1 cellular context compared by ENCODE assay signal in the genomic region with DNA sequence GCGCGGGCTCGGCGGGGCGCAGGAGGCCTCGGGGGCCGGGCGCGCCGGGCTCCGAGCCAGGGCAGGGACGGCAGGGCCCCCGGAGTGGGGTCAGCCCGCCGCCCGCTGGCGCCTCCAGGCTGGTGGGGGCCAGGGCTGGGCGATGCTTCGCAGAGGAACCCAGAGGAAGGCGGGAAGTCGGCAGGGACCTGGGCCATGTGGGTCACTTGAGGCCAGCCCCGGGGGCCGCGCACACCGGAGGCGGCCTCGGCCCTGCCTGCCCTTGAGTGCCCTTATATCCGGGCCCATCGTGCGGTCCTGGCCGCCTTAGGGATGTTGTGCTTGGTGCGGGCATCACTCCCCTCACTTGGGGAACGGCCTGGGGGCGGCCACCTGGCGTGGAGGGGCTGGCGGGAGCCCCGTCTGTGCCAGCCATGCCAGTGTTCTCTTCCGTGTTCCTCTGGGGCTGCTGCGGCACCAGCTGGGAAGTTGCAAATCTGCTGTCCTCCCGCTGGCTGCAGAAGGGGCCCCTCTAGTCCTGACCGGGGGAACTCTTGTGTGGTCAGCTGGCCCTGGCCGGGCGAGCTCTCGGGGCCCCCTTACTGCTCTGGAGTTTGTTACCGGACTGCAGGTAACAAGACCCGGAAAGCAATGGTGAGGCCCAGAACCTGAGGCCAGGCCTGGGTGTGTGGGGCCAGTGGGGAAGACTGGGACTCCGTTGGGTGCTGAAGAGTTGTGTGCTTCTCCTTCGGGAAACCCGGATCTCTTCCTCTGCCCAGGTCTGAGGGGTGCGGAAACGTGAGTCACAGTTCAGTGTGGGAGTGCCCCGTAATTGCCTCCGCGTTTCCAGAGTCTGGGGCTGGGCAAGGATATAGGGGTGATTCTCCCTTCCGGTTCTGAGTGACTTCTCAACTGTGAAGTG.
A peak's percentile ranks its signal among the peaks of the same experiment; 100 is the strongest.
TF ChIP-seq lines count a peak whose summit lies in the region.

No MANE protein-coding gene starts in this region.

TF ChIP-seq in K562, 482 proteins besides CTCF, POLR2A, EP300 and RAD21 (continued from another document and continues in another):
- TF ChIP-seq ARID3B (CRISPR knock-in tag; IDR thresholded peaks at IDR 0.05; ENCODE audit: borderline replicate concordance) (no peak), JUN (IDR thresholded peaks at IDR 0.05; ENCODE audit: borderline replicate concordance, low read depth, low read length) (peak; percentile 34; the same call in 1 of the 2 replicates), JUN (CRISPR knock-in tag; IDR thresholded peaks at IDR 0.05; ENCODE audit: borderline replicate concordance) (no peak), ZNF717 (CRISPR knock-in tag; IDR thresholded peaks at IDR 0.05) (no peak), ILF3 (IDR thresholded peaks at IDR 0.05; ENCODE audit: borderline replicate concordance) (no peak), NFE2 (IDR thresholded peaks at IDR 0.05; ENCODE audit: low read depth) (no peak), CBX1 (IDR thresholded peaks at IDR 0.05; ENCODE audit: low read depth) (no peak), HINFP (tag; conservative IDR thresholded peaks at IDR 0.05; ENCODE audit: low read depth) (no peak), LCOR (CRISPR knock-in tag; IDR thresholded peaks at IDR 0.05) (0 out of 2 replicates have a peak, but pooled peaks have one; percentile 41), RBM15 (IDR thresholded peaks at IDR 0.05; ENCODE audit: insufficient read depth, low read length) (no peak), FOXK1 (CRISPR knock-in tag; IDR thresholded peaks at IDR 0.05; ENCODE audit: borderline replicate concordance) (no peak), CSDE1 (IDR thresholded peaks at IDR 0.05) (no peak), ELF1 (tag; IDR thresholded peaks at IDR 0.05) (no peak; the same call in 1 of the 2 replicates), EHMT2 (IDR thresholded peaks at IDR 0.05) (no peak), RCOR1 (IDR thresholded peaks at IDR 0.05; ENCODE audit: borderline replicate concordance in 1 of 2, low read depth in 2 of 2, low read length in 2 of 2) (no peak), PHTF2 (CRISPR knock-in tag; IDR thresholded peaks at IDR 0.05) (no peak), STAT5A (IDR thresholded peaks at IDR 0.05; ENCODE audit: borderline replicate concordance, low read length) (no peak), PPARD (CRISPR knock-in tag; IDR thresholded peaks at IDR 0.05) (no peak), ZNF311 (CRISPR knock-in tag; IDR thresholded peaks at IDR 0.05) (no peak), HSF4 (CRISPR knock-in tag; IDR thresholded peaks at IDR 0.05; ENCODE audit: borderline replicate concordance) (no peak), ELF4 (CRISPR knock-in tag; IDR thresholded peaks at IDR 0.05) (no peak), CEBPB (tag; IDR thresholded peaks at IDR 0.05) (no peak), ZBTB26 (CRISPR knock-in tag; IDR thresholded peaks at IDR 0.05) (no peak), TCFL5 (CRISPR knock-in tag; conservative IDR thresholded peaks at IDR 0.05) (no peak), USF1 (CRISPR knock-in tag; IDR thresholded peaks at IDR 0.05) (no peak), MEF2D (tag; conservative IDR thresholded peaks at IDR 0.05; ENCODE audit: low read depth) (no peak), SMC3 (conservative IDR thresholded peaks at IDR 0.05; ENCODE audit: insufficient read depth, low read depth, low read length) (no peak), SMARCC2 (IDR thresholded peaks at IDR 0.05; ENCODE audit: low read depth) (no peak), CREB1 (IDR thresholded peaks at IDR 0.05) (no peak), CREB1 (CRISPR knock-in tag; IDR thresholded peaks at IDR 0.05) (0 out of 2 replicates have a peak, but pooled peaks have one; percentile 30), TARDBP (IDR thresholded peaks at IDR 0.05) (no peak)
- TF ChIP-seq, protein P1, sequence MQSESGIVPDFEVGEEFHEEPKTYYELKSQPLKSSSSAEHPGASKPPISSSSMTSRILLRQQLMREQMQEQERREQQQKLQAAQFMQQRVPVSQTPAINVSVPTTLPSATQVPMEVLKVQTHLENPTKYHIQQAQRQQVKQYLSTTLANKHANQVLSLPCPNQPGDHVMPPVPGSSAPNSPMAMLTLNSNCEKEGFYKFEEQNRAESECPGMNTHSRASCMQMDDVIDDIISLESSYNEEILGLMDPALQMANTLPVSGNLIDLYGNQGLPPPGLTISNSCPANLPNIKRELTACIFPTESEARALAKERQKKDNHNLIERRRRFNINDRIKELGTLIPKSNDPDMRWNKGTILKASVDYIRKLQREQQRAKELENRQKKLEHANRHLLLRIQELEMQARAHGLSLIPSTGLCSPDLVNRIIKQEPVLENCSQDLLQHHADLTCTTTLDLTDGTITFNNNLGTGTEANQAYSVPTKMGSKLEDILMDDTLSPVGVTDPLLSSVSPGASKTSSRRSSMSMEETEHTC (IDR thresholded peaks at IDR 0.05): no peak
- TF ChIP-seq, protein P2, sequence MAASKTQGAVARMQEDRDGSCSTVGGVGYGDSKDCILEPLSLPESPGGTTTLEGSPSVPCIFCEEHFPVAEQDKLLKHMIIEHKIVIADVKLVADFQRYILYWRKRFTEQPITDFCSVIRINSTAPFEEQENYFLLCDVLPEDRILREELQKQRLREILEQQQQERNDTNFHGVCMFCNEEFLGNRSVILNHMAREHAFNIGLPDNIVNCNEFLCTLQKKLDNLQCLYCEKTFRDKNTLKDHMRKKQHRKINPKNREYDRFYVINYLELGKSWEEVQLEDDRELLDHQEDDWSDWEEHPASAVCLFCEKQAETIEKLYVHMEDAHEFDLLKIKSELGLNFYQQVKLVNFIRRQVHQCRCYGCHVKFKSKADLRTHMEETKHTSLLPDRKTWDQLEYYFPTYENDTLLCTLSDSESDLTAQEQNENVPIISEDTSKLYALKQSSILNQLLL (CRISPR knock-in tag; IDR thresholded peaks at IDR 0.05; ENCODE audit: borderline replicate concordance): no peak
- TF ChIP-seq, protein P3, sequence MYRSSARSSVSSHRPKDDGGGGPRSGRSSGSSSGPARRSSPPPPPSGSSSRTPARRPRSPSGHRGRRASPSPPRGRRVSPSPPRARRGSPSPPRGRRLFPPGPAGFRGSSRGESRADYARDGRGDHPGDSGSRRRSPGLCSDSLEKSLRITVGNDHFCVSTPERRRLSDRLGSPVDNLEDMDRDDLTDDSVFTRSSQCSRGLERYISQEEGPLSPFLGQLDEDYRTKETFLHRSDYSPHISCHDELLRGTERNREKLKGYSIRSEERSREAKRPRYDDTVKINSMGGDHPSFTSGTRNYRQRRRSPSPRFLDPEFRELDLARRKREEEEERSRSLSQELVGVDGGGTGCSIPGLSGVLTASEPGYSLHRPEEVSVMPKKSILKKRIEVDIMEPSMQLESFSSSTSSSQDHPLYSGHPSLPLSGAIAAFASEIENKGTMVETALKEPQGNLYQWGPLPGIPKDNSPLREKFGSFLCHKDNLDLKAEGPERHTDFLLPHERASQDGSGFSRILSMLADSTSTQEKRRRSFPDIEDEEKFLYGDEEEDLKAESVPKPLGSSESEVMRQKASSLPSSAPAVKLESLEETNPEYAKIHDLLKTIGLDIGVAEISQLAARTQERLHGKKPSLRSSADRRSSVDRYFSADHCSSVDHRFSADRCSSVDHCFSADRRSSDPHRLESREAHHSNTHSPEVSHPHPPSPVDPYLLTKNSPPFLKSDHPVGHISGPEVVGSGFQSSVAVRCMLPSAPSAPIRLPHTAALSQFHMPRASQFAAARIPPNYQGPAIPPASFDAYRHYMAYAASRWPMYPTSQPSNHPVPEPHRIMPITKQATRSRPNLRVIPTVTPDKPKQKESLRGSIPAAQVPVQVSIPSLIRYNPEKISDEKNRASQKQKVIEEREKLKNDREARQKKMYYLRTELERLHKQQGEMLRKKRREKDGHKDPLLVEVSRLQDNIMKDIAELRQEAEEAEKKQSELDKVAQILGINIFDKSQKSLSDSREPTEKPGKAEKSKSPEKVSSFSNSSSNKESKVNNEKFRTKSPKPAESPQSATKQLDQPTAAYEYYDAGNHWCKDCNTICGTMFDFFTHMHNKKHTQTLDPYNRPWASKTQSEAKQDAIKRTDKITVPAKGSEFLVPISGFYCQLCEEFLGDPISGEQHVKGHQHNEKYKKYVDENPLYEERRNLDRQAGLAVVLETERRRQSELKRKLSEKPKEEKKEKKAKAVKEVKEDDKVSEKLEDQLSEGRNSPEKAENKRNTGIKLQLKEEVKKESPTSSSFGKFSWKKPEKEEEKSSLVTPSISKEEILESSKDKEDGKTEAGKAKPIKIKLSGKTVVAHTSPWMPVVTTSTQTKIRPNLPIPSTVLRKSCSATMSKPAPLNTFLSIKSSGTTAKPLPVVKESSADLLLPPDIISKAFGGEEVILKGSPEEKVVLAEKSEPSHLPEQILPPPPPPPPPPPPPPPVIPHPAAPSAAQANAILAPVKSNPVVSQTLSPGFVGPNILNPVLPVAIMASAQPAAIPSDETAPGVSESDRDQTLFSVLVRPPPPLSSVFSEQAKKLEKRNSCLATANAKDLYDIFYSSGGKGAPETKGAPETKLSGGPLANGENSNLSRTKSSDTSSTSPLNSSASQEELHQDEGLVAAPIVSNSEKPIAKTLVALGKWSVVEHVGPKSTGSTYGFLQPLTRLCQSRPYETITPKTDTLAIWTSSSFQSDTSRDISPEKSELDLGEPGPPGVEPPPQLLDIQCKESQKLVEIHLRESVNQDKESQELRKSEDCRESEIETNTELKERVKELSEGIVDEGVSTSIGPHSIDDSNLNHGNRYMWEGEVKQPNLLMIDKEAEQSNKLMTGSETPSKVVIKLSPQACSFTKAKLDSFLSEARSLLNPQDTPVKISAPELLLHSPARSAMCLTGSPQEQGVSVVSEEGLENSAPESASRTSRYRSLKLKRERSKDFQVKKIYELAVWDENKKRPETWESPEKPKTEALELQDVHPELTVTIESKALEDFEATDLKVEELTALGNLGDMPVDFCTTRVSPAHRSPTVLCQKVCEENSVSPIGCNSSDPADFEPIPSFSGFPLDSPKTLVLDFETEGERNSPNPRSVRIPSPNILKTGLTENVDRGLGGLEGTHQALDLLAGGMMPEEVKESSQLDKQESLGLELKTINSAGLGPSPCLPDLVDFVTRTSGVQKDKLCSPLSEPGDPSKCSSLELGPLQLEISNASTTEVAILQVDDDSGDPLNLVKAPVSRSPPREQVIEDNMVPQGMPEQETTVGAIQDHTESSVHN (IDR thresholded peaks at IDR 0.05; ENCODE audit: borderline replicate concordance in 1 of 2, low read depth in 1 of 2): no peak
- TF ChIP-seq, protein P4, sequence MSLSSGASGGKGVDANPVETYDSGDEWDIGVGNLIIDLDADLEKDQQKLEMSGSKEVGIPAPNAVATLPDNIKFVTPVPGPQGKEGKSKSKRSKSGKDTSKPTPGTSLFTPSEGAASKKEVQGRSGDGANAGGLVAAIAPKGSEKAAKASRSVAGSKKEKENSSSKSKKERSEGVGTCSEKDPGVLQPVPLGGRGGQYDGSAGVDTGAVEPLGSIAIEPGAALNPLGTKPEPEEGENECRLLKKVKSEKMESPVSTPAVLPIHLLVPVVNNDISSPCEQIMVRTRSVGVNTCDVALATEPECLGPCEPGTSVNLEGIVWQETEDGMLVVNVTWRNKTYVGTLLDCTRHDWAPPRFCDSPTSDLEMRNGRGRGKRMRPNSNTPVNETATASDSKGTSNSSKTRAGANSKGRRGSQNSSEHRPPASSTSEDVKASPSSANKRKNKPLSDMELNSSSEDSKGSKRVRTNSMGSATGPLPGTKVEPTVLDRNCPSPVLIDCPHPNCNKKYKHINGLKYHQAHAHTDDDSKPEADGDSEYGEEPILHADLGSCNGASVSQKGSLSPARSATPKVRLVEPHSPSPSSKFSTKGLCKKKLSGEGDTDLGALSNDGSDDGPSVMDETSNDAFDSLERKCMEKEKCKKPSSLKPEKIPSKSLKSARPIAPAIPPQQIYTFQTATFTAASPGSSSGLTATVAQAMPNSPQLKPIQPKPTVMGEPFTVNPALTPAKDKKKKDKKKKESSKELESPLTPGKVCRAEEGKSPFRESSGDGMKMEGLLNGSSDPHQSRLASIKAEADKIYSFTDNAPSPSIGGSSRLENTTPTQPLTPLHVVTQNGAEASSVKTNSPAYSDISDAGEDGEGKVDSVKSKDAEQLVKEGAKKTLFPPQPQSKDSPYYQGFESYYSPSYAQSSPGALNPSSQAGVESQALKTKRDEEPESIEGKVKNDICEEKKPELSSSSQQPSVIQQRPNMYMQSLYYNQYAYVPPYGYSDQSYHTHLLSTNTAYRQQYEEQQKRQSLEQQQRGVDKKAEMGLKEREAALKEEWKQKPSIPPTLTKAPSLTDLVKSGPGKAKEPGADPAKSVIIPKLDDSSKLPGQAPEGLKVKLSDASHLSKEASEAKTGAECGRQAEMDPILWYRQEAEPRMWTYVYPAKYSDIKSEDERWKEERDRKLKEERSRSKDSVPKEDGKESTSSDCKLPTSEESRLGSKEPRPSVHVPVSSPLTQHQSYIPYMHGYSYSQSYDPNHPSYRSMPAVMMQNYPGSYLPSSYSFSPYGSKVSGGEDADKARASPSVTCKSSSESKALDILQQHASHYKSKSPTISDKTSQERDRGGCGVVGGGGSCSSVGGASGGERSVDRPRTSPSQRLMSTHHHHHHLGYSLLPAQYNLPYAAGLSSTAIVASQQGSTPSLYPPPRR (CRISPR knock-in tag; IDR thresholded peaks at IDR 0.05; ENCODE audit: borderline replicate concordance): no peak
